ENCODE assay signal across 11 cellular contexts in genomic region chr2:46872876-46873631, GRCh38. TPM values are rescaled to one million over a fixed set of nuclear protein-coding genes. Genes with fewer than 3 reads are reported as not detected.
DNase-seq lines count a peak whose midpoint lies in the region; ATAC-seq and TF ChIP-seq lines count a peak whose summit lies in the region.
"Had no signal": no experiment of that assay in that cellular context is flagged by ENCODE, and none has a peak within 500 bp of the region (broad histone marks: within the 10 kb centered on the region; RNA-seq: fewer than 3 reads in every experiment).

No MANE protein-coding gene starts in this region.

- no peaks in the 10 kb centered on the region for H3K9me3 ChIP-seq in Peyer's patch

- H3K27ac ChIP-seq in Peyer's patch (peak overlapping the region in 3 of 4 donors; percentile 27 to 54 (median 37)), rectal smooth muscle tissue (ENCODE audit: low read depth, low read length) (peak overlapping the region; percentile 81)
- H3K27ac ChIP-seq: SK-N-MC had no signal

- H3K4me3 ChIP-seq in Peyer's patch (no peak overlapping the region), rectal smooth muscle tissue (ENCODE audit: low read length) (no peak overlapping the region)
- H3K4me3 ChIP-seq: SK-N-MC had no signal

- TF ChIP-seq POLR2A in Peyer's patch (IDR thresholded peaks at IDR 0.05): no peak

- DNase-seq in AG08395 (ENCODE audit: low spot score) (peak; percentile 56), Peyer's patch (peak in 1 of 3 donors; percentile 30), fibroblast of peridontal ligament (ENCODE audit: extremely low read depth) (peak; percentile 77)
- DNase-seq in effector CD4-positive, alpha-beta T cell: no peak
- no peak for DNase-seq in stimulated activated CD4-positive, alpha-beta T cell treated with anti-CD3 and anti-CD28 coated beads, Interleukin-2, amount 100 ng/mL, for 48 hours
- DNase-seq: activated B cell treated with CpG ODN at 0.5 μM for 24 hours, DND-41 had no signal

- H3K4me1 ChIP-seq in Peyer's patch (peaks cover 0 to 35% (median 3%) of the 10 kb centered on the region in 4 donors), rectal smooth muscle tissue (ENCODE audit: control insufficient read depth, insufficient read depth, low read length) (peaks cover 33% of the 10 kb centered on the region)

- no peak for TF ChIP-seq CTCF in Peyer's patch (IDR thresholded peaks at IDR 0.05)

- no peak overlapping the region for H3K9ac ChIP-seq in rectal smooth muscle tissue (ENCODE audit: low read length)

- ATAC-seq in GM18868 (IDR thresholded peaks at IDR 0.05; ENCODE audit: unreplicated experiment) (no peak), GM18517 (IDR thresholded peaks at IDR 0.05; ENCODE audit: unreplicated experiment) (no peak)

- H3K36me3 ChIP-seq in Peyer's patch: no peaks in the 10 kb centered on the region
- no peaks in the 10 kb centered on the region for H3K36me3 ChIP-seq in rectal smooth muscle tissue (ENCODE audit: control insufficient read depth, insufficient read depth, low read length)

- H3K27me3 ChIP-seq in Peyer's patch (no peaks in the 10 kb centered on the region), rectal smooth muscle tissue (ENCODE audit: control insufficient read depth, insufficient read depth, low read length) (no peaks in the 10 kb centered on the region)

RNA-seq across cellular contexts. Expression of gene MCFD2, which starts 42.6 kb away (rescaled TPM):
- total RNA-seq in Peyer's patch: 10 to 100 TPM; 21.5 to 60.4 (median 49.2) TPM

Comparison
In these comparisons a context has a peak if more than half of its experiments do, and no peak if none do; other contexts are left out.
1. DNase-seq: peak in AG08395 (single experiment) and fibroblast of peridontal ligament (single experiment); none in effector CD4-positive, alpha-beta T cell (single experiment) and stimulated activated CD4-positive, alpha-beta T cell treated with anti-CD3 and anti-CD28 coated beads, Interleukin-2, amount 100 ng/mL, for 48 hours (0 of 2).